ENCODE assay signal across 8 cellular contexts in the genomic region with DNA sequence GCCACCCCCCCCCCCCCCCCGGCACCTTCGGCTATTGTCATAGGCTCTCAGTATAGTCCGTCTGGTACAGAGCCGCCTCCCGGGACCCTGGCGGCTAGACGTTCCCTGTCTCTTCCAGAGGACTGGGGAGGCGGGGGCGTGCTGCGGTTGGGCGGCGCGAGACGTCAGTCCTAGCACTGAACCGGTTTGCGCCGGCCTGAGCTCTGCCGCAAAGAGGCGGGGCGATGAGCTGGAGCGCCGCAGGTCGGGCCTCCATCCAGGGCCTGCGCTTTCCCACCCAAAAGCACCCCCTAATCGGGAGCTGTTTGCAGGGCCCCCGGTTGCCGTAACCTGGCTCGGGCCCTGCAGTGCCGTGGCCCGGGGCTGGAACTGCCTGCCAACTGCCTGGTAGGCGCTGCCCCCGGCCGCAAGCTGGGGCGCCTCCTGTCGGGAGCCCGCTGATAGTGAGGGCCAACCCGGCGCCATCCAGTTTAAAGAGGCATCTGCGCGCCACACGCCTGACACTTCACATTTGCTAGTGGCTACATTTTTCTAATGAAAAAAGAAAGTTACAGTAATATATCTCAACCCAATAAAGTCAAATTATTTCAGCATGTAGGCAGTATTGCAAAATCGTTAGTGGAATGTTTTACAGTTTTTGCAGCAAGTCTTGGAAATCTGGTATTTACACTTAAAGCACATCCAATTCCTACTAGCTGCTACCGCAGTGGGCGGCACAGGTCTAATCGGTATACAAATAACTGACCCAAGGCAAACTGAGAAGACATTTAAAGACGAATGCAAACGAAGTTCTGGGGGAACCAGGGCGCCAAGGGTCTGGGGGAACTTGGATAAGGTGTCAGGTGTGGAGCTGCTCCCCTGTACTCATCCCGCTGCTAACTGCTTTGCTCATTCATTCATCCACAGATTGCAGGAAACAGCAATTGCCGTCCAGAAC. TPM values are rescaled to one million over a fixed set of nuclear protein-coding genes. Genes with fewer than 3 reads are reported as not detected.
DNase-seq lines count a peak whose midpoint lies in the region; ATAC-seq and TF ChIP-seq lines count a peak whose summit lies in the region.

No MANE protein-coding gene starts in this region.

- TF ChIP-seq CTCF in GM23338 (conservative IDR thresholded peaks at IDR 0.05; ENCODE audit: low read depth in 2 of 2) (peak; percentile 65 to 80), LNCaP clone FGC (IDR thresholded peaks at IDR 0.05; ENCODE audit: control insufficient read depth, extremely low read depth, insufficient read depth) (peak; percentile 71), upper lobe of right lung (IDR thresholded peaks at IDR 0.05) (peak; percentile 88)

- no peaks in the 10 kb centered on the region for H3K9me3 ChIP-seq in ES-I3 (ENCODE audit: control insufficient read depth, insufficient read depth, low read length)
- no peaks in the 10 kb centered on the region for H3K9me3 ChIP-seq in upper lobe of right lung

- peaks cover 5% of the 10 kb centered on the region; the same call in 1 of the 2 replicates for H3F3A ChIP-seq in GM23338 (replicated peaks; ENCODE audit: low read depth)

- intact Hi-C loops in Right ventricle myocardium inferior (cut with DNase I) (loop anchor here (5.0 kb wide), 4 partner anchors 36 to 239 kb away; a partner anchor contains a TSS), upper lobe of right lung (cut with DNase I) (no loop called here)

- H3K9me2 ChIP-seq in GM23338 (ENCODE audit: insufficient read depth), result no peaks in the 10 kb centered on the region

- H3K4me2 ChIP-seq in GM23338, result peak overlapping the region; percentile 76

- H3K27me3 Mint-ChIP-seq in GM23338 (ENCODE audit: insufficient read depth, low read depth, poor library complexity), result peaks cover 24% of the 10 kb centered on the region
- peaks cover 4% of the 10 kb centered on the region for H3K27me3 Mint-ChIP-seq in activated naive CD4-positive, alpha-beta T cell treated with anti-CD3 and anti-CD28 coated beads, Interleukin-2, amount 10 ng/mL, durations not matched to agents 7 days and 5 days

- peaks cover 2% of the 10 kb centered on the region for H3K9me3 Mint-ChIP-seq in GM23338
- H3K9me3 Mint-ChIP-seq in activated naive CD4-positive, alpha-beta T cell treated with anti-CD3 and anti-CD28 coated beads, Interleukin-2, amount 10 ng/mL, durations not matched to agents 7 days and 5 days, result no peaks in the 10 kb centered on the region

- H3K4me1 ChIP-seq in ES-I3 (ENCODE audit: insufficient read depth, low read length) (peaks cover 7% of the 10 kb centered on the region; the same call in 1 of the 2 replicates), GM23338 (ENCODE audit: insufficient read depth) (peaks cover 20% of the 10 kb centered on the region), upper lobe of right lung (peaks cover 23% of the 10 kb centered on the region)

- H3K4me3 ChIP-seq in GM23338 (peak overlapping the region; percentile 56), LNCaP clone FGC (ENCODE audit: low read depth, low read length) (peak overlapping the region; percentile 60), upper lobe of right lung (peak overlapping the region; percentile 81)

- H3K9ac ChIP-seq in ES-I3 (ENCODE audit: low read depth, low read length), result peak overlapping the region; percentile 82

- CTCF ChIA-PET in activated naive CD4-positive, alpha-beta T cell treated with anti-CD3 and anti-CD28 coated beads, Interleukin-2, amount 10 ng/mL, durations not matched to agents 7 days and 5 days (lab: Charles Lee), result interaction anchor here (0.7 to 3.8 kb wide), 19 partner anchors 9 to 333 kb away, joined by 3 to 23 read pairs (median 4); a partner anchor contains a TSS

- peak overlapping the region; percentile 98 for H3K27ac Mint-ChIP-seq in GM23338
- peak overlapping the region; percentile 95 for H3K27ac Mint-ChIP-seq in activated naive CD4-positive, alpha-beta T cell treated with anti-CD3 and anti-CD28 coated beads, Interleukin-2, amount 10 ng/mL, durations not matched to agents 7 days and 5 days

- peak; percentile 89 for ATAC-seq in GM23338
- ATAC-seq in Right ventricle myocardium inferior, result peak; percentile 97
- peak; percentile 93 for ATAC-seq in upper lobe of right lung

- H3K4me3 Mint-ChIP-seq in GM23338, result peak overlapping the region; percentile 84
- peak overlapping the region; percentile 75 for H3K4me3 Mint-ChIP-seq in activated naive CD4-positive, alpha-beta T cell treated with anti-CD3 and anti-CD28 coated beads, Interleukin-2, amount 10 ng/mL, durations not matched to agents 7 days and 5 days

- H3K27ac ChIP-seq in GM23338 (ENCODE audit: low read depth) (peak overlapping the region; percentile 99), upper lobe of right lung (peak overlapping the region; percentile 98)

- H2AFZ ChIP-seq in GM23338, result peak overlapping the region; percentile 80

- H4K20me1 ChIP-seq in GM23338 (replicated peaks; ENCODE audit: insufficient read depth), result peaks cover 13% of the 10 kb centered on the region

- peaks cover 15% of the 10 kb centered on the region for H3K4me1 Mint-ChIP-seq in GM23338
- H3K4me1 Mint-ChIP-seq in activated naive CD4-positive, alpha-beta T cell treated with anti-CD3 and anti-CD28 coated beads, Interleukin-2, amount 10 ng/mL, durations not matched to agents 7 days and 5 days, result peaks cover 35% of the 10 kb centered on the region

- DNase-seq in GM23338 (ENCODE audit: low spot score) (peak; percentile 98), LNCaP clone FGC (ENCODE audit: low read depth) (peak; percentile 96), SHP77 treated with DMSO at 0.1 percent for 48 hours (lab: John Stamatoyannopoulos, UW) (peak; percentile 99), Right ventricle myocardium inferior (ENCODE audit: missing footprints) (peak; percentile 99), pons (ENCODE audit: low spot score) (peak; percentile 98), upper lobe of right lung (peak; percentile 99)
- DNase-seq in activated naive CD4-positive, alpha-beta T cell treated with anti-CD3 and anti-CD28 coated beads, Interleukin-2, amount 10 ng/mL, durations not matched to agents 7 days and 5 days, result peak; percentile 98

- peaks cover 36% of the 10 kb centered on the region for H3K79me2 ChIP-seq in GM23338 (replicated peaks; ENCODE audit: insufficient read depth)

- H3K36me3 Mint-ChIP-seq in GM23338 (ENCODE audit: low read depth), result peaks cover 17% of the 10 kb centered on the region; the same call in 2 of the 3 replicates
- H3K36me3 Mint-ChIP-seq in activated naive CD4-positive, alpha-beta T cell treated with anti-CD3 and anti-CD28 coated beads, Interleukin-2, amount 10 ng/mL, durations not matched to agents 7 days and 5 days, result peaks cover 9% of the 10 kb centered on the region

- peaks cover 7% of the 10 kb centered on the region; the same call in 1 of the 2 replicates for H3K36me3 ChIP-seq in ES-I3 (ENCODE audit: insufficient read depth, low read length)
- H3K36me3 ChIP-seq in GM23338 (ENCODE audit: insufficient read depth), result no peaks in the 10 kb centered on the region; the same call in 1 of the 2 replicates
- peaks cover under 1% of the 10 kb centered on the region for H3K36me3 ChIP-seq in upper lobe of right lung

- H3K27me3 ChIP-seq in GM23338 (ENCODE audit: insufficient read depth), result no peaks in the 10 kb centered on the region
- peaks cover 3% of the 10 kb centered on the region for H3K27me3 ChIP-seq in upper lobe of right lung

TF ChIP-seq in GM23338, 12 proteins besides CTCF, POLR2A, EP300 and RAD21 (continues in another document):
- no peak for TF ChIP-seq EZH2phosphoT487 (IDR thresholded peaks at IDR 0.05; ENCODE audit: unreplicated experiment)
- no peak for TF ChIP-seq JUNB (IDR thresholded peaks at IDR 0.05; ENCODE audit: unreplicated experiment)
- no peak for TF ChIP-seq NANOG (IDR thresholded peaks at IDR 0.05; ENCODE audit: borderline replicate concordance)
- TF ChIP-seq, protein P1, sequence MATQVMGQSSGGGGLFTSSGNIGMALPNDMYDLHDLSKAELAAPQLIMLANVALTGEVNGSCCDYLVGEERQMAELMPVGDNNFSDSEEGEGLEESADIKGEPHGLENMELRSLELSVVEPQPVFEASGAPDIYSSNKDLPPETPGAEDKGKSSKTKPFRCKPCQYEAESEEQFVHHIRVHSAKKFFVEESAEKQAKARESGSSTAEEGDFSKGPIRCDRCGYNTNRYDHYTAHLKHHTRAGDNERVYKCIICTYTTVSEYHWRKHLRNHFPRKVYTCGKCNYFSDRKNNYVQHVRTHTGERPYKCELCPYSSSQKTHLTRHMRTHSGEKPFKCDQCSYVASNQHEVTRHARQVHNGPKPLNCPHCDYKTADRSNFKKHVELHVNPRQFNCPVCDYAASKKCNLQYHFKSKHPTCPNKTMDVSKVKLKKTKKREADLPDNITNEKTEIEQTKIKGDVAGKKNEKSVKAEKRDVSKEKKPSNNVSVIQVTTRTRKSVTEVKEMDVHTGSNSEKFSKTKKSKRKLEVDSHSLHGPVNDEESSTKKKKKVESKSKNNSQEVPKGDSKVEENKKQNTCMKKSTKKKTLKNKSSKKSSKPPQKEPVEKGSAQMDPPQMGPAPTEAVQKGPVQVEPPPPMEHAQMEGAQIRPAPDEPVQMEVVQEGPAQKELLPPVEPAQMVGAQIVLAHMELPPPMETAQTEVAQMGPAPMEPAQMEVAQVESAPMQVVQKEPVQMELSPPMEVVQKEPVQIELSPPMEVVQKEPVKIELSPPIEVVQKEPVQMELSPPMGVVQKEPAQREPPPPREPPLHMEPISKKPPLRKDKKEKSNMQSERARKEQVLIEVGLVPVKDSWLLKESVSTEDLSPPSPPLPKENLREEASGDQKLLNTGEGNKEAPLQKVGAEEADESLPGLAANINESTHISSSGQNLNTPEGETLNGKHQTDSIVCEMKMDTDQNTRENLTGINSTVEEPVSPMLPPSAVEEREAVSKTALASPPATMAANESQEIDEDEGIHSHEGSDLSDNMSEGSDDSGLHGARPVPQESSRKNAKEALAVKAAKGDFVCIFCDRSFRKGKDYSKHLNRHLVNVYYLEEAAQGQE (IDR thresholded peaks at IDR 0.05; ENCODE audit: unreplicated experiment), result no peak

RNA-seq across cellular contexts. Expression of a gene that starts 0.8 kb away (rescaled TPM):
- total RNA-seq in GM23338 (2014; rRNA removed; shearing (Covaris generic)), result 285 and 296 TPM in 2 replicates
- polyA plus RNA-seq in GM23338 (2016; fragmentation: Nextera tagmentation; extraction: Ambion mirVana), result 68.9 and 77.4 TPM in 2 replicates
- 146 TPM for total RNA-seq in Right ventricle myocardium inferior
- total RNA-seq in upper lobe of right lung, result 160 TPM

Comparison
In these comparisons a context has a peak if more than half of its experiments do, and no peak if none do; other contexts are left out.
1. Peak in every context shown above with its lines: DNase-seq, ATAC-seq, H3K4me3 ChIP-seq and H3K27ac ChIP-seq.